In genomic region chr11:72959998-72960731, GRCh38 we compare ENCODE assay signal across 16 cellular contexts.
"Had no signal": no experiment of that assay in that cellular context is flagged by ENCODE, and none has a peak within 500 bp of the region (broad histone marks: within the 10 kb centered on the region; RNA-seq: fewer than 3 reads in every experiment).

No MANE protein-coding gene starts in this region.

- H3K4me1 ChIP-seq: prostate gland had no signal

- H3K4me3 Mint-ChIP-seq: activated naive CD4-positive, alpha-beta T cell treated with anti-CD3 and anti-CD28 coated beads for 36 hours; activated T-cell treated with anti-CD3 and anti-CD28 coated beads, Interleukin-2, amount 50 U/mL, for 4 hours; mesothelial cell of epicardium had no signal

- H3K4me1 Mint-ChIP-seq: mesothelial cell of epicardium had no signal

- H3K9me3 ChIP-seq: esophagus muscularis mucosa, prostate gland, right lobe of liver had no signal

- H3K27me3 ChIP-seq: esophagus muscularis mucosa, hepatocyte, right lobe of liver had no signal

- ATAC-seq: activated T-cell treated with anti-CD3 and anti-CD28 coated beads, Interleukin-2, amount 50 U/mL, for 4 hours; left colon; right lobe of liver had no signal

- H3K27ac Mint-ChIP-seq: activated naive CD4-positive, alpha-beta T cell treated with anti-CD3 and anti-CD28 coated beads for 36 hours; mesothelial cell of epicardium had no signal

- H3K4me3 ChIP-seq: esophagus muscularis mucosa, hepatocyte, lung, prostate gland, right lobe of liver, smooth muscle cell had no signal

- H3K27ac ChIP-seq: esophagus muscularis mucosa, hepatocyte, prostate gland, right lobe of liver had no signal

- H3K9me3 Mint-ChIP-seq: activated naive CD4-positive, alpha-beta T cell treated with anti-CD3 and anti-CD28 coated beads for 36 hours; activated T-cell treated with anti-CD3 and anti-CD28 coated beads, Interleukin-2, amount 50 U/mL, for 4 hours had no signal

- DNase-seq: activated CD4-positive, alpha-beta T cell treated with anti-CD3 and anti-CD28 coated beads for 48 hours; activated CD8-positive, alpha-beta memory T cell treated with anti-CD3 and anti-CD28 coated beads, Interleukin-2, amount 50 U/mL, for 4 hours; activated naive CD4-positive, alpha-beta T cell treated with anti-CD3 and anti-CD28 coated beads for 36 hours; activated T-cell treated with anti-CD3 and anti-CD28 coated beads, Interleukin-2, amount 50 U/mL, for 4 hours; dermis blood vessel endothelial cell; effector memory CD4-positive, alpha-beta T cell; islet precursor cell; left colon; right lobe of liver; stimulated activated CD4-positive, alpha-beta T cell treated with anti-CD3 and anti-CD28 coated beads, Interleukin-4, amount 100 ng/mL, for 1 hour had no signal
